In the genomic region with DNA sequence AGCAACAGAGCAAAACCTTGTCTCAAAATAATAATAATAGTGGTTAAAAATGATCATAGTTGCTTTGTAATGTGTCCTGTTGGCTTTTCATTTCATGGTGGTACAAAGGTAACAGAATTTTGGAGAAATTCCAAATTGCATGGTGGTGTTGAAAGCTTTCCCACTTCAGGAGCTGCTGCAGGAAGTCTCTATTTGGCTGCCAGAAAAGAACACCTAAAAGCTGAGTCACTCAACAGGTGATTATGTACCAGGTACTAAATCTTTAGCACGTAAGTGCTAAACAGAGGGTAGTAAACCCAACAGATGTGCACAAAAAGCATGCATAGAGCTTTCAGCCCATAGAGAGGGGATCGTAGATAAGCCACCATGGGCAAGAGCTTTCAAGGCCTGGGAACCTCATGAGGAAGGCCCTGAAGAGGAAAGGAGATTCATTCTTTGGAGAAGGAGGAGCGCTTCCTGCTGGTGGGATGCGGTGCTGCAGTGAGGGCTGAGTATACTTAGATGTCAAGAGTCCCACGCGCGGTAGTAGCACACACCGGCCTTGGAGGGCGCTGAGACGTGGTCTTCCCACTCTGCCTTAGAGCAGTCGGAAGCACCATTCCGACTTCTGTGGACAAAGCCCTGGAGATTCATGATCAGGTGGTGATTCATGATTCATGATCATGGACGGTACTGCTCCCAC, we compare ENCODE assay signal across 8 cellular contexts.
DNase-seq lines count a peak whose midpoint lies in the region; ATAC-seq and TF ChIP-seq lines count a peak whose summit lies in the region.

No MANE protein-coding gene starts in this region.

- H3K4me2 ChIP-seq in MM.1S (ENCODE audit: low read depth, low read length): no peak overlapping the region

- H3K4me1 Mint-ChIP-seq in activated CD4-positive, alpha-beta memory T cell treated with anti-CD3 and anti-CD28 coated beads for 36 hours (ENCODE audit: low read depth): peaks cover 12% of the 10 kb centered on the region

- H3K4me3 Mint-ChIP-seq in activated CD4-positive, alpha-beta memory T cell treated with anti-CD3 and anti-CD28 coated beads for 36 hours: no peak overlapping the region

- no peaks in the 10 kb centered on the region for H4K20me1 ChIP-seq in MM.1S (ENCODE audit: insufficient read depth, low read length)

- no peaks in the 10 kb centered on the region for H3K27me3 Mint-ChIP-seq in activated CD4-positive, alpha-beta memory T cell treated with anti-CD3 and anti-CD28 coated beads for 36 hours

- H3K4me3 ChIP-seq in MM.1S (ENCODE audit: low read length) (no peak overlapping the region), foreskin fibroblast (ENCODE audit: low read depth in 1 of 2, low read length in 2 of 2) (no peak overlapping the region)

- POLR2A ChIA-PET in activated CD4-positive, alpha-beta memory T cell treated with anti-CD3 and anti-CD28 coated beads for 36 hours (lab: Charles Lee): no interaction called here

- TF ChIP-seq CTCF in MM.1S (IDR thresholded peaks at IDR 0.05; ENCODE audit: low read length) (peak; percentile 65), foreskin fibroblast (IDR thresholded peaks at IDR 0.05; ENCODE audit: low read depth, low read length) (peak; percentile 43)

- ATAC-seq in GM18519 (IDR thresholded peaks at IDR 0.05; ENCODE audit: low FRiP score, unreplicated experiment): no peak
- no peak for ATAC-seq in HG02759 (IDR thresholded peaks at IDR 0.05; ENCODE audit: unreplicated experiment)

- CTCF ChIA-PET in activated CD4-positive, alpha-beta memory T cell treated with anti-CD3 and anti-CD28 coated beads for 36 hours (lab: Charles Lee): interaction anchor here (0.6 to 23.3 kb wide), 5 partner anchors 9 to 175 kb away, joined by 4 to 520 read pairs (median 7); partner anchors contain the start of gene RALA

- DNase-seq in NCI-H526 (lab: John Stamatoyannopoulos, UW): peak; percentile 9 to 44
- DNase-seq in NCI-H526 treated with DMSO at 0.1 percent for 48 hours (lab: John Stamatoyannopoulos, UW): no peak
- peak; percentile 19 for DNase-seq in MM.1S
- peak; percentile 73 for DNase-seq in activated CD4-positive, alpha-beta memory T cell treated with anti-CD3 and anti-CD28 coated beads for 36 hours
- peak in 1 of 2 donors; percentile 25 for DNase-seq in foreskin fibroblast
- DNase-seq in stimulated activated CD4-positive, alpha-beta T cell treated with anti-CD3 and anti-CD28 coated beads, Interleukin-1b, Interleukin-23, amount 100 ng/mL, for 4 hours (ENCODE audit: low read depth in 2 of 2): peak; percentile 15 to 19

- H3K36me3 ChIP-seq in MM.1S (replicated peaks; ENCODE audit: insufficient read depth, low read length): no peaks in the 10 kb centered on the region

- no peak overlapping the region for H3K27ac ChIP-seq in MM.1S (ENCODE audit: low read length)

- H3K9me3 ChIP-seq in MM.1S (replicated peaks; ENCODE audit: insufficient read depth, low read length): no peaks in the 10 kb centered on the region

- no peaks in the 10 kb centered on the region; the same call in 1 of the 2 replicates for H3K79me2 ChIP-seq in MM.1S (ENCODE audit: low read length)

- H3F3A ChIP-seq in MM.1S (ENCODE audit: insufficient read depth, low read length): no peaks in the 10 kb centered on the region

- no peak overlapping the region for H3K27ac Mint-ChIP-seq in activated CD4-positive, alpha-beta memory T cell treated with anti-CD3 and anti-CD28 coated beads for 36 hours

- H3K9ac ChIP-seq in MM.1S (ENCODE audit: low read length): no peak overlapping the region

- H3K9me3 Mint-ChIP-seq in activated CD4-positive, alpha-beta memory T cell treated with anti-CD3 and anti-CD28 coated beads for 36 hours: no peaks in the 10 kb centered on the region

- H3K9me2 ChIP-seq in MM.1S (replicated peaks; ENCODE audit: insufficient read depth, low read length): no peaks in the 10 kb centered on the region

- no peak overlapping the region for H2AFZ ChIP-seq in MM.1S (ENCODE audit: low read length)

- no peaks in the 10 kb centered on the region for H3K4me1 ChIP-seq in MM.1S (ENCODE audit: low read length)

- intact Hi-C loops in activated CD4-positive, alpha-beta memory T cell treated with anti-CD3 and anti-CD28 coated beads for 36 hours (cut with micrococcal nuclease): loop anchor here (1.0 kb wide), 2 partner anchors 9 to 162 kb away; no protein-coding TSS in a partner anchor

- H3K27me3 ChIP-seq in MM.1S (replicated peaks; ENCODE audit: insufficient read depth, low read length): no peaks in the 10 kb centered on the region

- peaks cover 1% of the 10 kb centered on the region for H3K36me3 Mint-ChIP-seq in activated CD4-positive, alpha-beta memory T cell treated with anti-CD3 and anti-CD28 coated beads for 36 hours
